ENCODE assay signal across 8 cellular contexts in the genomic region with DNA sequence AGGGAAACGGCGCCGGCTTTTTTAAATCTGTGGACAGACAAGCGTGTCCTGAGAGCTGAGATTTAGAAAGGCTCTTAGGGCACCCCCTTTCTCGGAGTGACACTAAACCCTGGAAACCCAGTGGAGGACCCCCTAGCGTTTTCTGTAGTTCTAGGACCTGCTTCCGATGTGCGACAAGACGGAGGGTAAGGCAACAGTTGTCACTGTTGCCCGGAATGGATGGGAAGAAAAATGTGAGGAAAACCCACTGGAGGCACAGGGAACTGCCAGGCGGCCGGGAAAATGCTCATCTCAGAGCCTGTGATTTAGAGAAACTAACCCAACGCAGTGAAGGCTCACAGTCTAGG. TPM values are rescaled to one million over a fixed set of nuclear protein-coding genes. Genes with fewer than 3 reads are reported as not detected.
DNase-seq lines count a peak whose midpoint lies in the region; ATAC-seq and TF ChIP-seq lines count a peak whose summit lies in the region.

No MANE protein-coding gene starts in this region.

- H3K36me3 ChIP-seq in iPS-15b (ENCODE audit: control insufficient read depth, insufficient read depth, low read length): peaks cover 11% of the 10 kb centered on the region

- peaks cover 77% of the 10 kb centered on the region for H3K36me3 Mint-ChIP-seq in activated CD8-positive, alpha-beta T cell treated with anti-CD3 and anti-CD28 coated beads, Interleukin-2, amount 10 ng/mL, durations not matched to agents 7 days and 5 days (ENCODE audit: low read depth)
- H3K36me3 Mint-ChIP-seq in stimulated activated memory B cell treated with anti-CD40 and anti-IgM and Interleukin-4, amounts not matched to agents 10 μg/mL and 1 μg/mL and 100 μg/mL, for 72 hours: peaks cover 53% of the 10 kb centered on the region

- H3K4me3 Mint-ChIP-seq in activated CD8-positive, alpha-beta T cell treated with anti-CD3 and anti-CD28 coated beads, Interleukin-2, amount 10 ng/mL, durations not matched to agents 7 days and 5 days: peak overlapping the region; percentile 93
- H3K4me3 Mint-ChIP-seq in stimulated activated memory B cell treated with anti-CD40 and anti-IgM and Interleukin-4, amounts not matched to agents 10 μg/mL and 1 μg/mL and 100 μg/mL, for 72 hours: peak overlapping the region; percentile 98

- CTCF ChIA-PET in activated CD8-positive, alpha-beta T cell treated with anti-CD3 and anti-CD28 coated beads, Interleukin-2, amount 10 ng/mL, durations not matched to agents 7 days and 5 days (lab: Charles Lee): interaction anchor here (0.9 to 4.8 kb wide), 11 partner anchors 8 to 381 kb away, joined by 3 to 18 read pairs (median 4); partner anchors contain the start of genes PRELID3B, STX16 and ZNF831

- no peaks in the 10 kb centered on the region for H3K9me3 Mint-ChIP-seq in activated CD8-positive, alpha-beta T cell treated with anti-CD3 and anti-CD28 coated beads, Interleukin-2, amount 10 ng/mL, durations not matched to agents 7 days and 5 days (ENCODE audit: insufficient read depth)
- no peaks in the 10 kb centered on the region for H3K9me3 Mint-ChIP-seq in stimulated activated memory B cell treated with anti-CD40 and anti-IgM and Interleukin-4, amounts not matched to agents 10 μg/mL and 1 μg/mL and 100 μg/mL, for 72 hours

- DNase-seq in NCI-H2196 treated with DMSO at 0.1 percent for 48 hours (lab: John Stamatoyannopoulos, UW; ENCODE audit: unreplicated experiment) (peak; percentile 29), NCI-H2196 (lab: John Stamatoyannopoulos, UW; ENCODE audit: unreplicated experiment) (no peak), NB4 (ENCODE audit: low read depth) (no peak)
- no peak for DNase-seq in activated CD8-positive, alpha-beta T cell treated with anti-CD3 and anti-CD28 coated beads, Interleukin-2, amount 10 ng/mL, durations not matched to agents 7 days and 5 days

- peaks cover 53% of the 10 kb centered on the region for H3K4me1 Mint-ChIP-seq in activated CD8-positive, alpha-beta T cell treated with anti-CD3 and anti-CD28 coated beads, Interleukin-2, amount 10 ng/mL, durations not matched to agents 7 days and 5 days (ENCODE audit: low read depth)
- peaks cover 28% of the 10 kb centered on the region for H3K4me1 Mint-ChIP-seq in stimulated activated memory B cell treated with anti-CD40 and anti-IgM and Interleukin-4, amounts not matched to agents 10 μg/mL and 1 μg/mL and 100 μg/mL, for 72 hours

- H3K27me3 ChIP-seq in iPS-15b (ENCODE audit: control insufficient read depth, insufficient read depth, low read length): peaks cover 35% of the 10 kb centered on the region

- POLR2A ChIA-PET in activated CD8-positive, alpha-beta T cell treated with anti-CD3 and anti-CD28 coated beads, Interleukin-2, amount 10 ng/mL, durations not matched to agents 7 days and 5 days (lab: Charles Lee): interaction anchor here (0.6 to 2.3 kb wide), 24 partner anchors 8 to 382 kb away, joined by 3 to 27 read pairs (median 4); partner anchors contain the start of genes PRELID3B, STX16 and ZNF831

- no peak overlapping the region for H3K9ac ChIP-seq in iPS-15b (ENCODE audit: low read depth, low read length)

- H3K4me1 ChIP-seq in iPS-15b (ENCODE audit: control insufficient read depth, insufficient read depth, low read length): peaks cover 10% of the 10 kb centered on the region

- H3K9me3 ChIP-seq in iPS-15b (ENCODE audit: control insufficient read depth, insufficient read depth, low read length): no peaks in the 10 kb centered on the region

- H3K4me3 ChIP-seq in NB4 (ENCODE audit: low read depth, low read length) (peak overlapping the region; percentile 55), iPS-15b (ENCODE audit: low read depth, low read length) (peak overlapping the region; percentile 53)

- no peak for ATAC-seq in activated CD8-positive, alpha-beta T cell treated with anti-CD3 and anti-CD28 coated beads, Interleukin-2, amount 10 ng/mL, durations not matched to agents 7 days and 5 days
- peak; percentile 56 for ATAC-seq in stimulated activated memory B cell treated with anti-CD40 and anti-IgM and Interleukin-4, amounts not matched to agents 10 μg/mL and 1 μg/mL and 100 μg/mL, for 72 hours
- ATAC-seq in HG03139 (IDR thresholded peaks at IDR 0.05; ENCODE audit: unreplicated experiment): no peak
- no peak for ATAC-seq in GM21360 (IDR thresholded peaks at IDR 0.05; ENCODE audit: unreplicated experiment)

- H3K27ac Mint-ChIP-seq in activated CD8-positive, alpha-beta T cell treated with anti-CD3 and anti-CD28 coated beads, Interleukin-2, amount 10 ng/mL, durations not matched to agents 7 days and 5 days: peak overlapping the region; percentile 89
- H3K27ac Mint-ChIP-seq in stimulated activated memory B cell treated with anti-CD40 and anti-IgM and Interleukin-4, amounts not matched to agents 10 μg/mL and 1 μg/mL and 100 μg/mL, for 72 hours: peak overlapping the region; percentile 96

- no peak for TF ChIP-seq CTCF in NB4 (IDR thresholded peaks at IDR 0.05; ENCODE audit: low read depth, low read length)

- no peaks in the 10 kb centered on the region for H3K27me3 Mint-ChIP-seq in activated CD8-positive, alpha-beta T cell treated with anti-CD3 and anti-CD28 coated beads, Interleukin-2, amount 10 ng/mL, durations not matched to agents 7 days and 5 days (ENCODE audit: low read depth)
- no peaks in the 10 kb centered on the region for H3K27me3 Mint-ChIP-seq in stimulated activated memory B cell treated with anti-CD40 and anti-IgM and Interleukin-4, amounts not matched to agents 10 μg/mL and 1 μg/mL and 100 μg/mL, for 72 hours

- no peak for TF ChIP-seq POLR2A in NB4 (IDR thresholded peaks at IDR 0.05; ENCODE audit: extremely low read depth, insufficient read length)

RNA-seq across cellular contexts. Expression of gene ATP5F1E, which starts 0.6 kb away (rescaled TPM):
- 10 to 100 TPM; 97.8 to 98.8 TPM for total RNA-seq in activated CD8-positive, alpha-beta T cell treated with anti-CD3 and anti-CD28 coated beads, Interleukin-2, amount 10 ng/mL, durations not matched to agents 7 days and 5 days

RNA-seq across cellular contexts. Expression of gene PRELID3B, which starts 9.9 kb away (rescaled TPM):
- 10 to 100 TPM; 80.1 to 81.6 TPM for total RNA-seq in activated CD8-positive, alpha-beta T cell treated with anti-CD3 and anti-CD28 coated beads, Interleukin-2, amount 10 ng/mL, durations not matched to agents 7 days and 5 days

RNA-seq across cellular contexts. Expression of gene TUBB1, which starts 13.5 kb away (rescaled TPM):
- total RNA-seq in activated CD8-positive, alpha-beta T cell treated with anti-CD3 and anti-CD28 coated beads, Interleukin-2, amount 10 ng/mL, durations not matched to agents 7 days and 5 days: not detected

RNA-seq across cellular contexts. Expression of gene CTSZ, which starts 25.6 kb away (rescaled TPM):
- 10 to 100 TPM; 42.4 to 44.0 TPM for total RNA-seq in activated CD8-positive, alpha-beta T cell treated with anti-CD3 and anti-CD28 coated beads, Interleukin-2, amount 10 ng/mL, durations not matched to agents 7 days and 5 days

RNA-seq across cellular contexts. Expression of gene NELFCD, which starts 51.6 kb away (rescaled TPM):
- 10 to 100 TPM; 89.0 to 89.5 TPM for total RNA-seq in activated CD8-positive, alpha-beta T cell treated with anti-CD3 and anti-CD28 coated beads, Interleukin-2, amount 10 ng/mL, durations not matched to agents 7 days and 5 days
